8 cellular contexts compared by ENCODE assay signal in genomic region chr11:76444065-76444383, GRCh38. TPM values are rescaled to one million over a fixed set of nuclear protein-coding genes. Genes with fewer than 3 reads are reported as not detected.
DNase-seq lines count a peak whose midpoint lies in the region; ATAC-seq and TF ChIP-seq lines count a peak whose summit lies in the region.

No MANE protein-coding gene starts in this region.

- H3K36me3 Mint-ChIP-seq in activated naive CD4-positive, alpha-beta T cell treated with anti-CD3 and anti-CD28 coated beads, Interleukin-2, amount 10 ng/mL, durations not matched to agents 7 days and 5 days = peaks cover 29% of the 10 kb centered on the region
- peaks cover 18% of the 10 kb centered on the region for H3K36me3 Mint-ChIP-seq in type B pancreatic cell

- in situ Hi-C loops in astrocyte of the spinal cord (cut with HindIII; ENCODE audit: low sequenced_read_pairs) = no loop called here

- no peaks in the 10 kb centered on the region for H3K27me3 ChIP-seq in lower lobe of right lung (ENCODE audit: low read depth)

- ATAC-seq in lower lobe of right lung = no peak
- no peak for ATAC-seq in GM18502 (IDR thresholded peaks at IDR 0.05; ENCODE audit: poor library complexity, unreplicated experiment)
- ATAC-seq in GM19455 (IDR thresholded peaks at IDR 0.05; ENCODE audit: unreplicated experiment) = no peak

- peaks cover 22% of the 10 kb centered on the region for H3K36me3 ChIP-seq in lower lobe of right lung

- H3K4me3 Mint-ChIP-seq in activated naive CD4-positive, alpha-beta T cell treated with anti-CD3 and anti-CD28 coated beads, Interleukin-2, amount 10 ng/mL, durations not matched to agents 7 days and 5 days = peak overlapping the region; percentile 97
- peak overlapping the region; percentile 99 for H3K4me3 Mint-ChIP-seq in type B pancreatic cell

- H3K4me3 ChIP-seq in astrocyte of the spinal cord (ENCODE audit: low read depth, low read length) = peak overlapping the region; percentile 99
- peak overlapping the region; percentile 100 for H3K4me3 ChIP-seq in lower lobe of right lung

- H3K4me1 Mint-ChIP-seq in activated naive CD4-positive, alpha-beta T cell treated with anti-CD3 and anti-CD28 coated beads, Interleukin-2, amount 10 ng/mL, durations not matched to agents 7 days and 5 days = peaks cover 36% of the 10 kb centered on the region
- peaks cover 15% of the 10 kb centered on the region for H3K4me1 Mint-ChIP-seq in type B pancreatic cell (ENCODE audit: unreplicated experiment)

- CTCF ChIA-PET in activated naive CD4-positive, alpha-beta T cell treated with anti-CD3 and anti-CD28 coated beads, Interleukin-2, amount 10 ng/mL, durations not matched to agents 7 days and 5 days (lab: Charles Lee) = no interaction called here

- intact Hi-C loops in lower lobe of right lung (cut with DNase I) = no loop called here

- H3K27me3 Mint-ChIP-seq in activated naive CD4-positive, alpha-beta T cell treated with anti-CD3 and anti-CD28 coated beads, Interleukin-2, amount 10 ng/mL, durations not matched to agents 7 days and 5 days = no peaks in the 10 kb centered on the region
- no peaks in the 10 kb centered on the region for H3K27me3 Mint-ChIP-seq in type B pancreatic cell

- TF ChIP-seq CTCF in astrocyte of the spinal cord (IDR thresholded peaks at IDR 0.05; ENCODE audit: low read depth, low read length) (no peak), lower lobe of right lung (IDR thresholded peaks at IDR 0.05) (no peak), type B pancreatic cell (conservative IDR thresholded peaks at IDR 0.05) (no peak)

- no peak for DNase-seq in activated naive CD4-positive, alpha-beta T cell treated with anti-CD3 and anti-CD28 coated beads, Interleukin-2, amount 10 ng/mL, durations not matched to agents 7 days and 5 days
- no peak for DNase-seq in activated naive CD4-positive, alpha-beta T cell treated with Interleukin-2 at 50 U/mL for 16 hours
- no peak for DNase-seq in astrocyte of the spinal cord (ENCODE audit: low read depth, low spot score)
- no peak for DNase-seq in lower lobe of right lung
- DNase-seq in type B pancreatic cell (ENCODE audit: extremely low spot score, unreplicated experiment) = no peak
- no peak for DNase-seq in NCI-H2029 (lab: John Stamatoyannopoulos, UW)

- peaks cover 15% of the 10 kb centered on the region for H3K4me1 ChIP-seq in lower lobe of right lung

- H3K27ac ChIP-seq in lower lobe of right lung = peak overlapping the region; percentile 89

- peak overlapping the region; percentile 93 for H3K27ac Mint-ChIP-seq in activated naive CD4-positive, alpha-beta T cell treated with anti-CD3 and anti-CD28 coated beads, Interleukin-2, amount 10 ng/mL, durations not matched to agents 7 days and 5 days
- H3K27ac Mint-ChIP-seq in type B pancreatic cell = peak overlapping the region; percentile 99

- H3K9me3 ChIP-seq in lower lobe of right lung = no peaks in the 10 kb centered on the region

- H3K9me3 Mint-ChIP-seq in activated naive CD4-positive, alpha-beta T cell treated with anti-CD3 and anti-CD28 coated beads, Interleukin-2, amount 10 ng/mL, durations not matched to agents 7 days and 5 days = no peaks in the 10 kb centered on the region
- H3K9me3 Mint-ChIP-seq in type B pancreatic cell = no peaks in the 10 kb centered on the region

RNA-seq across cellular contexts. Expression of gene EMSY, which starts 0.8 kb away (rescaled TPM):
- 21.1 TPM for total RNA-seq in lower lobe of right lung
- 20.1 and 32.3 TPM in 2 replicates for total RNA-seq in type B pancreatic cell (ENCODE audit: low replicate concordance)
